26 cellular contexts compared by ENCODE assay signal in the genomic region with DNA sequence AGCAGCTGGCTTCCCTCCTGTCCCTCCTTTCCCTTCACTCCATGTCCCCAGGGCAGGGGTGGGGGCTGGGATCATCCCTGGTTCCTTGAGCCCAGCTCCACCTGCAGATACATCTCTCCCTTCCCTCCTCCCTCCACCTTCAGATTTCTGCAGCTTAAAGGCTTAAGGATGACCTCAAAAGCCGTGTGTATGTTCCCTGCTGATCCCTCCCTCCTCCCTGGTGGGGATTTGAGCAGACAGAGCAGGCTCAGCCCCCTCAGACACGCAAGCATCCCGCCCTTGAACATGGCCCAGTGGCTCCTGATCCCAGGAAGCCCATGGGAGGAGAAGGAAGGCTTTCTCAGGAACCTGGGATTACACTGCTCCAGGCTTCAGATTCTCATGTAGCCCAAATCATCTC.
"Had no signal": no experiment of that assay in that cellular context is flagged by ENCODE, and none has a peak within 500 bp of the region (broad histone marks: within the 10 kb centered on the region; RNA-seq: fewer than 3 reads in every experiment).

No MANE protein-coding gene starts in this region.

- H3K36me3 ChIP-seq: esophagus muscularis mucosa, gastroesophageal sphincter, heart right ventricle, left lung, prostate gland, sigmoid colon, suprapubic skin, transverse colon, upper lobe of right lung, uterus had no signal

- H3K4me3 ChIP-seq: esophagus muscularis mucosa, gastroesophageal sphincter, heart right ventricle, left lung, mucosa of descending colon, prostate gland, sigmoid colon, suprapubic skin, transverse colon, upper lobe of right lung, uterus had no signal

- H3K9me3 Mint-ChIP-seq: natural killer cell treated with Interleukin-12 subunit alpha and Interleukin-12 subunit beta and Interleukin-15 and Interleukin-18, amount 100 ng/mL, for 72 hours; neural crest cell had no signal

- H3K27ac Mint-ChIP-seq: endodermal cell; mesothelial cell of epicardium; naive B cell; natural killer cell treated with Interleukin-12 subunit alpha and Interleukin-12 subunit beta and Interleukin-15 and Interleukin-18, amount 100 ng/mL, for 72 hours; stimulated activated naive CD8-positive, alpha-beta T cell treated with anti-CD3 and anti-CD28 coated beads, Interleukin-15, amount 100 ng/mL, for 72 hours had no signal

- H3K27me3 ChIP-seq: esophagus muscularis mucosa, gastroesophageal sphincter, left lung, sigmoid colon, suprapubic skin, transverse colon, upper lobe of right lung, uterus had no signal

- H3K4me1 Mint-ChIP-seq: endodermal cell, neural crest cell had no signal

- DNase-seq: effector CD8-positive, alpha-beta T cell; endodermal cell; foreskin keratinocyte; glutamatergic neuron; heart right ventricle; hippocampal formation; left cardiac atrium; left lung; mesenchymal stem cell; mucosa of descending colon; naive B cell; right cardiac atrium; sigmoid colon; stimulated activated CD4-positive, alpha-beta T cell treated with anti-CD3 and anti-CD28 coated beads, Interleukin-4, amount 100 ng/mL, for 4 hours; stimulated activated naive CD4-positive, alpha-beta T cell; stimulated activated naive CD8-positive, alpha-beta T cell treated with anti-CD3 and anti-CD28 coated beads, Interleukin-15, amount 100 ng/mL, for 72 hours; transverse colon; upper lobe of right lung; uterus had no signal

- H3K4me3 Mint-ChIP-seq: endodermal cell; mesothelial cell of epicardium; naive B cell; natural killer cell treated with Interleukin-12 subunit alpha and Interleukin-12 subunit beta and Interleukin-15 and Interleukin-18, amount 100 ng/mL, for 72 hours; neural crest cell; stimulated activated naive CD8-positive, alpha-beta T cell treated with anti-CD3 and anti-CD28 coated beads, Interleukin-15, amount 100 ng/mL, for 72 hours had no signal

- ATAC-seq: gastroesophageal sphincter; left cardiac atrium; left lung; mucosa of descending colon; right cardiac atrium; stimulated activated naive CD8-positive, alpha-beta T cell treated with anti-CD3 and anti-CD28 coated beads, Interleukin-15, amount 100 ng/mL, for 72 hours; upper lobe of right lung had no signal

- H3K27ac ChIP-seq: esophagus muscularis mucosa, foreskin keratinocyte, gastroesophageal sphincter, heart right ventricle, left lung, prostate gland, sigmoid colon, suprapubic skin, transverse colon, upper lobe of right lung, uterus had no signal

- H3K36me3 Mint-ChIP-seq: mesothelial cell of epicardium; natural killer cell treated with Interleukin-12 subunit alpha and Interleukin-12 subunit beta and Interleukin-15 and Interleukin-18, amount 100 ng/mL, for 72 hours had no signal

- H3K9me3 ChIP-seq: esophagus muscularis mucosa, gastroesophageal sphincter, left lung, mucosa of descending colon, prostate gland, suprapubic skin, transverse colon, upper lobe of right lung, uterus had no signal

- H3K4me1 ChIP-seq: foreskin keratinocyte, prostate gland, suprapubic skin, transverse colon, upper lobe of right lung, uterus had no signal
